Comparison of ENCODE assay signal across 25 cellular contexts in the genomic region with DNA sequence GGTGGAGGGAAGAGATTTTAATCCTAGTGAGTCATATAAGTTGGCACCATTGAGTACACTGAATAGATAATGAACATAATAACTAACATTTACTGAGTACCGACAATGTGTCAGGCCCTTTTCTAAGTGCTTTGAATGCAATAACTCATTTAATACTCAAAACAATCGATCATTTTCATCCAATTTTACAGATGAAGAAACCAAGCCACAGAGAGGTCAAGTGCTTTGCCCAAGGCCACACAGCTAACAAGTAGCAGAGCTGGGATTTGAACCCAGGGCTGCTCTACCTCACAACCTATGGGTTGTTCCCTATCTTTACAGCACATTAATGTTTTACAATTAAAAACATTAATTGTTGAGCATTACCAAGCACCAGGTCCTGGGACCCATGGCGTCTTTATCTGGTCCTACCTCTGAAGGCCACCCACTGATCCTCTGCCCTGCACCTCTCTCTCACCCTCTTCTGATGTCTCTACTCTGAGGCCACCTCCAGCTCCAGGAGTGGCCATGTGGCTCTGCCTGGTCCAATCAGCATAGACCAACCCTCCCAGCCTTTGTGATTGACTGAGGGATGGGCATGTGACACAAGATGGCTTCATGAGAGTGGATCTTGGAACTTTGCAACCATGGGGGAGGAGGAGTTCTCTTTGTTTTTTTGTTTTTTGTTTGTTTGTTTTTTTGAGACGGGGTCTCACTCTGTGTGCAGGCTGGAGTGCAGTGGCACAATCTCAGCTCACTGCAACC.
DNase-seq lines count a peak whose midpoint lies in the region; ATAC-seq, FAIRE-seq and TF ChIP-seq lines count a peak whose summit lies in the region.
"Had no signal": no experiment of that assay in that cellular context is flagged by ENCODE, and none has a peak within 500 bp of the region (broad histone marks: within the 10 kb centered on the region; RNA-seq: fewer than 3 reads in every experiment).

No MANE protein-coding gene starts in this region.

- no peak overlapping the region for H3K9ac ChIP-seq in muscle layer of colon (ENCODE audit: low read length)

- H3K4me3 ChIP-seq in A549: no peak overlapping the region
- no peak overlapping the region for H3K4me3 ChIP-seq in muscle layer of colon (ENCODE audit: low read depth in 1 of 2, low read length in 2 of 2)
- H3K4me3 ChIP-seq: Peyer's patch, SK-N-MC, upper lobe of left lung had no signal

- POLR2A ChIA-PET in A549 (lab: Yijun Ruan, JAX): no interaction called here

- WGBS in A549 (ENCODE audit: missing lambda C conversion rate): 62% methylated on average over 4 of the region's 4 CpGs

- peak in 1 of 2 experiments; percentile 44; a peak in 1 of 6 replicates for ATAC-seq in A549
- no peak for ATAC-seq in GM18505 (IDR thresholded peaks at IDR 0.05; ENCODE audit: unreplicated experiment)

- no peak for TF ChIP-seq CTCF in A549 (IDR thresholded peaks at IDR 0.05)

- no peaks in the 10 kb centered on the region for H3K9me3 Mint-ChIP-seq in activated T-helper 1 cell treated with anti-CD3 and anti-CD28 coated beads, Interleukin-12 subunit alpha, Interleukin-12 subunit beta, Interleukin-2, Interleukin-4 antibody, amounts not matched to agents 30 ng/mL and 10 ng/mL and 1 ng/mL, durations not matched to agents 14 hours and 24 hours and 36 hours
- H3K9me3 Mint-ChIP-seq: activated CD4-positive, alpha-beta memory T cell treated with anti-CD3 and anti-CD28 coated beads, Interleukin-2, amount 10 ng/mL, durations not matched to agents 7 days and 5 days; stimulated activated naive CD8-positive, alpha-beta T cell treated with anti-CD3 and anti-CD28 coated beads, Interleukin-15, Interleukin-2, amounts not matched to agents 100 ng/mL and 50 ng/mL, for 24 hours had no signal

- no peaks in the 10 kb centered on the region for H3K36me3 Mint-ChIP-seq in activated T-helper 1 cell treated with anti-CD3 and anti-CD28 coated beads, Interleukin-12 subunit alpha, Interleukin-12 subunit beta, Interleukin-2, Interleukin-4 antibody, amounts not matched to agents 30 ng/mL and 10 ng/mL and 1 ng/mL, durations not matched to agents 14 hours and 24 hours and 36 hours (ENCODE audit: low read depth)
- H3K36me3 Mint-ChIP-seq: CD14-positive monocyte had no signal

- no peaks in the 10 kb centered on the region for H3K27me3 ChIP-seq in muscle layer of colon (ENCODE audit: control insufficient read depth in 1 of 2, insufficient read depth in 2 of 2, low read length in 2 of 2)
- H3K27me3 ChIP-seq: Peyer's patch, upper lobe of left lung had no signal

- intact Hi-C loops in activated T-helper 1 cell treated with anti-CD3 and anti-CD28 coated beads, Interleukin-12 subunit alpha, Interleukin-12 subunit beta, Interleukin-2, Interleukin-4 antibody, amounts not matched to agents 30 ng/mL and 10 ng/mL and 1 ng/mL, durations not matched to agents 14 hours and 24 hours and 36 hours (cut with micrococcal nuclease): no loop called here

- no peak for TF ChIP-seq EP300 in A549 (IDR thresholded peaks at IDR 0.05)

- H3K4me1 Mint-ChIP-seq in activated T-helper 1 cell treated with anti-CD3 and anti-CD28 coated beads, Interleukin-12 subunit alpha, Interleukin-12 subunit beta, Interleukin-2, Interleukin-4 antibody, amounts not matched to agents 30 ng/mL and 10 ng/mL and 1 ng/mL, durations not matched to agents 14 hours and 24 hours and 36 hours (ENCODE audit: low read depth): no peaks in the 10 kb centered on the region
- H3K4me1 Mint-ChIP-seq: activated CD4-positive, alpha-beta memory T cell treated with anti-CD3 and anti-CD28 coated beads, Interleukin-2, amount 10 ng/mL, durations not matched to agents 7 days and 5 days; CD14-positive monocyte had no signal

- H3K9me3 ChIP-seq in A549: no peaks in the 10 kb centered on the region
- no peaks in the 10 kb centered on the region for H3K9me3 ChIP-seq in muscle layer of colon (ENCODE audit: low read length)
- H3K9me3 ChIP-seq: Peyer's patch, upper lobe of left lung had no signal

- peaks cover 7% of the 10 kb centered on the region; the same call in 1 of the 3 replicates for H3K4me1 ChIP-seq in A549
- H3K4me1 ChIP-seq in muscle layer of colon (ENCODE audit: insufficient read depth, low read length): peaks cover 55% of the 10 kb centered on the region
- H3K4me1 ChIP-seq: Peyer's patch, upper lobe of left lung had no signal

- H3K27ac Mint-ChIP-seq in activated T-helper 1 cell treated with anti-CD3 and anti-CD28 coated beads, Interleukin-12 subunit alpha, Interleukin-12 subunit beta, Interleukin-2, Interleukin-4 antibody, amounts not matched to agents 30 ng/mL and 10 ng/mL and 1 ng/mL, durations not matched to agents 14 hours and 24 hours and 36 hours: no peak overlapping the region
- H3K27ac Mint-ChIP-seq: activated CD4-positive, alpha-beta memory T cell treated with anti-CD3 and anti-CD28 coated beads, Interleukin-2, amount 10 ng/mL, durations not matched to agents 7 days and 5 days; stimulated activated naive CD8-positive, alpha-beta T cell treated with anti-CD3 and anti-CD28 coated beads, Interleukin-15, Interleukin-2, amounts not matched to agents 100 ng/mL and 50 ng/mL, for 24 hours had no signal

- H3K27ac ChIP-seq in A549 (no peak overlapping the region), muscle layer of colon (ENCODE audit: low read depth, low read length) (peak overlapping the region; percentile 38)
- H3K27ac ChIP-seq: SK-N-MC had no signal

- H3K4me2 ChIP-seq in A549: no peak overlapping the region

- FAIRE-seq in A549 (lab: Jason Lieb, UNC) (no peak), HTR-8/SVneo (lab: Jason Lieb, UNC) (peak; percentile 81)

- H3K27me3 Mint-ChIP-seq in activated T-helper 1 cell treated with anti-CD3 and anti-CD28 coated beads, Interleukin-12 subunit alpha, Interleukin-12 subunit beta, Interleukin-2, Interleukin-4 antibody, amounts not matched to agents 30 ng/mL and 10 ng/mL and 1 ng/mL, durations not matched to agents 14 hours and 24 hours and 36 hours (ENCODE audit: insufficient read depth): peaks cover 14% of the 10 kb centered on the region

- H3K4me3 Mint-ChIP-seq in activated T-helper 1 cell treated with anti-CD3 and anti-CD28 coated beads, Interleukin-12 subunit alpha, Interleukin-12 subunit beta, Interleukin-2, Interleukin-4 antibody, amounts not matched to agents 30 ng/mL and 10 ng/mL and 1 ng/mL, durations not matched to agents 14 hours and 24 hours and 36 hours: no peak overlapping the region
- H3K4me3 Mint-ChIP-seq: activated CD4-positive, alpha-beta memory T cell treated with anti-CD3 and anti-CD28 coated beads, Interleukin-2, amount 10 ng/mL, durations not matched to agents 7 days and 5 days; brain; CD14-positive monocyte; stimulated activated naive CD8-positive, alpha-beta T cell treated with anti-CD3 and anti-CD28 coated beads, Interleukin-15, Interleukin-2, amounts not matched to agents 100 ng/mL and 50 ng/mL, for 24 hours had no signal

- no peak for TF ChIP-seq RAD21 in A549 (conservative IDR thresholded peaks at IDR 0.05 in 1 of 2, IDR thresholded peaks at IDR 0.05 in 1 of 2)

- TF ChIP-seq POLR2A in A549 (IDR thresholded peaks at IDR 0.05; ENCODE audit: low read length) (no peak), GM18505 (IDR thresholded peaks at IDR 0.05; ENCODE audit: borderline replicate concordance, extremely low read depth, insufficient read depth, insufficient read length) (no peak)

- CTCF ChIA-PET in A549 (lab: Yijun Ruan, JAX): interaction anchor here (1.1 to 7.9 kb wide), 5 partner anchors 15 to 210 kb away, joined by 3 to 60 read pairs (median 4); no protein-coding TSS in a partner anchor

- H3K36me3 ChIP-seq in muscle layer of colon (ENCODE audit: insufficient read depth, low read length): no peaks in the 10 kb centered on the region
- H3K36me3 ChIP-seq: Peyer's patch, upper lobe of left lung had no signal

- DNase-seq in A549 (ENCODE audit: low read depth in 1 of 2, low spot score in 1 of 2) (peak; percentile 24 to 34), HTR-8/SVneo (ENCODE audit: insufficient read length, low spot score) (no peak), SW480 (ENCODE audit: low spot score) (peak; percentile 33), HCEC 1CT (no peak), hepatic stellate cell (ENCODE audit: low spot score) (no peak)
- no peak for DNase-seq in activated T-helper 1 cell treated with anti-CD3 and anti-CD28 coated beads, Interleukin-12 subunit alpha, Interleukin-12 subunit beta, Interleukin-2, Interleukin-4 antibody, amounts not matched to agents 30 ng/mL and 10 ng/mL and 1 ng/mL, durations not matched to agents 14 hours and 24 hours and 36 hours (ENCODE audit: low spot score)
- DNase-seq: activated CD4-positive, alpha-beta memory T cell treated with anti-CD3 and anti-CD28 coated beads, Interleukin-2, amount 10 ng/mL, durations not matched to agents 7 days and 5 days; activated gamma-delta T cell treated with Interleukin-2 at 50 U/mL for 16 hours; effector memory CD4-positive, alpha-beta T cell; Kasumi-1; kidney glomerular epithelial cell; NCI-H1105 treated with DMSO at 0.1 percent for 48 hours; NCI-H2107; NCI-H510A treated with DMSO at 0.1 percent for 48 hours; occipital lobe; stimulated activated CD4-positive, alpha-beta T cell treated with anti-CD3 and anti-CD28 coated beads, Interleukin-4, amount 100 ng/mL, for 4 hours; T1000; upper lobe of left lung had no signal

TF ChIP-seq in A549, 52 proteins besides CTCF, POLR2A, EP300 and RAD21:
- TF ChIP-seq, protein P1, sequence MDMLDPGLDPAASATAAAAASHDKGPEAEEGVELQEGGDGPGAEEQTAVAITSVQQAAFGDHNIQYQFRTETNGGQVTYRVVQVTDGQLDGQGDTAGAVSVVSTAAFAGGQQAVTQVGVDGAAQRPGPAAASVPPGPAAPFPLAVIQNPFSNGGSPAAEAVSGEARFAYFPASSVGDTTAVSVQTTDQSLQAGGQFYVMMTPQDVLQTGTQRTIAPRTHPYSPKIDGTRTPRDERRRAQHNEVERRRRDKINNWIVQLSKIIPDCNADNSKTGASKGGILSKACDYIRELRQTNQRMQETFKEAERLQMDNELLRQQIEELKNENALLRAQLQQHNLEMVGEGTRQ (IDR thresholded peaks at IDR 0.05): peak; percentile 68
- no peak for TF ChIP-seq PHF8 (IDR thresholded peaks at IDR 0.05; ENCODE audit: borderline replicate concordance, low read depth)
- TF ChIP-seq EHF (CRISPR knock-in tag; IDR thresholded peaks at IDR 0.05): no peak
TF ChIP-seq in A549: peak in this region for 1.

Comparison
In these comparisons a context has a peak if more than half of its experiments do, and no peak if none do; other contexts are left out.
1. DNase-seq: peak in A549 (2 of 2) and SW480 (single experiment); none in HTR-8/SVneo (single experiment), activated T-helper 1 cell treated with anti-CD3 and anti-CD28 coated beads, Interleukin-12 subunit alpha, Interleukin-12 subunit beta, Interleukin-2, Interleukin-4 antibody, amounts not matched to agents 30 ng/mL and 10 ng/mL and 1 ng/mL, durations not matched to agents 14 hours and 24 hours and 36 hours (single experiment), HCEC 1CT (single experiment) and hepatic stellate cell (single experiment).